Comparison of ENCODE assay signal across 1 cellular context in the genomic region with DNA sequence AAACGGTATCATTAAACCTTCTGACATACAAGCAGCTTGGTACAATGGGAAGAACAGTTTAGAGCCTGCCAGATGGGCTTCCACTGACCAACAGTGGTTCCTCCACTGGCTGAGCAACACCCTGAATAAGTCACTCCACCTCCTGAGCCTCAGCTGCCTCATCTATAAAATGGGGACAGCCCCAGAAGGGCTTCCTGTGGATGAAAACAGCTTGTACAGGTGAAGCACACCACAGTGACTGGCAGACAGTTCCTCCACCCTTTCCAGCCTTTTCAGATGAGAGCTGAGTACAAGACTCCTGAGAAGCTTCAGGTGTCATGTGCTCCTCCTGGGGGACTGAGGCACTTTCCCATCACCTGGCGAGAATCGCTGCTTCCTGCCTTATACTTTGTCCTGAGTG.
TF ChIP-seq lines count a peak whose summit lies in the region.

No MANE protein-coding gene starts in this region.

TF ChIP-seq in H1, 55 proteins besides CTCF, POLR2A, EP300 and RAD21:
- no peak for TF ChIP-seq KDM5A (IDR thresholded peaks at IDR 0.05; ENCODE audit: low read length)
